Comparison of ENCODE assay signal across 29 cellular contexts in the genomic region with DNA sequence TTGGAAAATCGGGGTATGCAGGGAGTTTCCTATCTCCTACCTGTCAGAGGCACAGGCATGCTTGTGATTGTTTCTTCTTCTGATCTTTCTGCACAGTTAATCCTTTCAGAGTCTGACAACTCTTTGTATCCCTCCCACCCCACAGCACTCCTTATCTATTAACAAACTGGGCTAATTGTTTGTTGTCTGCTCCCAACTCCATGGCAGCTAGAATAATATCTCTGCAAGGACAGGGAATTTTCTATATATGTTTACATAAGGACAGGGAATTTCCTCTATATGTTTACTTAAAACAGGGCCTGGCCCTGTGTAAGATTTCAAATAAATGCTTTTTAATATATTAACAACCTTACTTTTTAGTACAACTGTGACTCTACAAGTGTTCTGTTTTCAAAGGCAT.
"Had no signal": no experiment of that assay in that cellular context is flagged by ENCODE, and none has a peak within 500 bp of the region (broad histone marks: within the 10 kb centered on the region; RNA-seq: fewer than 3 reads in every experiment).

No MANE protein-coding gene starts in this region.

- DNase-seq: activated CD4-positive, alpha-beta T cell treated with anti-CD3 and anti-CD28 coated beads for 48 hours; activated CD4-positive, alpha-beta T cell treated with anti-CD3 and anti-CD28 coated beads, Interleukin-2, amount 50 U/mL, for 48 hours; activated CD8-positive, alpha-beta memory T cell treated with anti-CD3 and anti-CD28 coated beads for 24 hours; activated CD8-positive, alpha-beta memory T cell treated with anti-CD3 and anti-CD28 coated beads, Interleukin-2, amount 50 U/mL, for 4 hours; activated gamma-delta T cell; activated naive CD4-positive, alpha-beta T cell treated with anti-CD3 and anti-CD28 coated beads, Interleukin-2, amount 10 ng/mL, durations not matched to agents 7 days and 5 days; activated naive CD8-positive, alpha-beta T cell treated with anti-CD3 and anti-CD28 coated beads, Interleukin-2, amount 10 ng/mL, durations not matched to agents 7 days and 5 days; activated T-cell treated with anti-CD3 and anti-CD28 coated beads, Interleukin-2, amount 50 U/mL, for 1 hour; cerebellar nuclear complex; colonic mucosa; dorsolateral prefrontal cortex; effector memory CD4-positive, alpha-beta T cell; foreskin fibroblast; head of caudate nucleus; hypothalamus; immature natural killer cell; naive thymus-derived CD8-positive, alpha-beta T cell; nucleus accumbens; pancreas; spleen; stimulated activated naive CD4-positive, alpha-beta T cell; T-helper 9 cell; tibial artery; upper lobe of right lung had no signal

- H3K36me3 ChIP-seq: ascending aorta, cardiac muscle cell, colonic mucosa, pancreas, prostate gland, spleen, suprapubic skin, tibial artery, upper lobe of right lung had no signal

- H3K9me3 ChIP-seq: colonic mucosa, pancreas, prostate gland, suprapubic skin, upper lobe of right lung had no signal

- ATAC-seq: naive thymus-derived CD8-positive, alpha-beta T cell; upper lobe of right lung had no signal

- H3K27ac ChIP-seq: ascending aorta, cardiac muscle cell, colonic mucosa, dorsolateral prefrontal cortex, pancreas, prostate gland, spleen, suprapubic skin, tibial artery, upper lobe of right lung, VCaP had no signal

- H3K27me3 ChIP-seq: ascending aorta, cardiac muscle cell, colonic mucosa, dorsolateral prefrontal cortex, pancreas, spleen, suprapubic skin, tibial artery, upper lobe of right lung had no signal

- H3K4me1 ChIP-seq: ascending aorta, colonic mucosa, pancreas, prostate gland, spleen, suprapubic skin, tibial artery, upper lobe of right lung had no signal

- H3K4me3 ChIP-seq: ascending aorta, cardiac muscle cell, colonic mucosa, dorsolateral prefrontal cortex, pancreas, prostate gland, spleen, suprapubic skin, tibial artery, upper lobe of right lung had no signal
